Comparison of ENCODE assay signal across 28 cellular contexts in the genomic region with DNA sequence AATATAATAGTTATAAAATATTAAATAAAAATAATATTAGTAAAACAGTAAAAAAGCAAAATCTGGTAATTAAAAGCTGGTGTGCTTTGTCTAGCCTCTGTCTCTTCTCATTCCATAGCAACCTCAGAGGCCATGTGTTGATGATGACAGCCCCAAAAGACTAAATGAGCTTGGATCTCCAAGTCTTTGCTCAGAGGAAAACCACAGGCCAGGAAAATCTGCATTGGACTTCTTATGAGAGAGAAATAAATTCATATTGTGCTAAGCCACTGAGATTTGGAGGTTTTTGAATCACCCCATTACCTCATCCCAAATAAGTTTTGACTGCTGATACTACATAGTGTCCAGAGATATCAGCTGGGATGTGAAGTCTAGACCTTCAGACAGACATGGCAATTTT.
"Had no signal": no experiment of that assay in that cellular context is flagged by ENCODE, and none has a peak within 500 bp of the region (broad histone marks: within the 10 kb centered on the region; RNA-seq: fewer than 3 reads in every experiment).

No MANE protein-coding gene starts in this region.

- FAIRE-seq: endometrium, endothelial cell of umbilical vein, frontal cortex had no signal

- H3K27me3 ChIP-seq: colonic mucosa, esophagus muscularis mucosa, esophagus squamous epithelium, foreskin keratinocyte, gastroesophageal sphincter, hepatocyte had no signal

- H3K4me1 ChIP-seq: colonic mucosa, esophagus muscularis mucosa, esophagus squamous epithelium, foreskin keratinocyte, gastrocnemius medialis, gastroesophageal sphincter, heart left ventricle, heart right ventricle had no signal

- H3K4me3 ChIP-seq: colonic mucosa, coronary artery, dorsolateral prefrontal cortex, esophagus muscularis mucosa, esophagus squamous epithelium, gastrocnemius medialis, gastroesophageal sphincter, heart left ventricle, heart right ventricle, hepatocyte had no signal

- H3K9me3 ChIP-seq: colonic mucosa, esophagus squamous epithelium, gastrocnemius medialis, gastroesophageal sphincter had no signal

- H3K4me2 ChIP-seq: hepatocyte had no signal

- H3K27ac ChIP-seq: colonic mucosa, coronary artery, dorsolateral prefrontal cortex, epithelial cell of prostate, esophagus muscularis mucosa, esophagus squamous epithelium, foreskin keratinocyte, gastrocnemius medialis, gastroesophageal sphincter, heart left ventricle, heart right ventricle, hepatocyte had no signal

- H2AFZ ChIP-seq: hepatocyte had no signal

- DNase-seq: colonic mucosa; cortex of kidney; dermis blood vessel endothelial cell; dorsolateral prefrontal cortex; effector CD4-positive, alpha-beta T cell; effector CD8-positive, alpha-beta T cell; effector memory CD4-positive, alpha-beta T cell; effector memory CD8-positive, alpha-beta T cell; endodermal cell; erythroblast; esophagus squamous epithelium; foreskin fibroblast; foreskin keratinocyte; gastrocnemius medialis; glutamatergic neuron; head of caudate nucleus; heart left ventricle; heart right ventricle; hippocampal formation had no signal

- H3K36me3 ChIP-seq: colonic mucosa, esophagus muscularis mucosa, esophagus squamous epithelium, gastrocnemius medialis, gastroesophageal sphincter, heart left ventricle, heart right ventricle had no signal

- ATAC-seq: effector memory CD8-positive, alpha-beta T cell; esophagus mucosa; foreskin keratinocyte; gastrocnemius medialis; gastroesophageal sphincter; heart left ventricle; heart right ventricle had no signal

- H3K79me2 ChIP-seq: hepatocyte had no signal
